10 cellular contexts compared by ENCODE assay signal in genomic region chr1:165355977-165356811, GRCh38. TPM values are rescaled to one million over a fixed set of nuclear protein-coding genes. Genes with fewer than 3 reads are reported as not detected.
DNase-seq lines count a peak whose midpoint lies in the region; ATAC-seq and TF ChIP-seq lines count a peak whose summit lies in the region.
"Had no signal": no experiment of that assay in that cellular context is flagged by ENCODE, and none has a peak within 500 bp of the region (broad histone marks: within the 10 kb centered on the region; RNA-seq: fewer than 3 reads in every experiment).

LMX1A (minus strand) TSS chr1:165356715; CDS start chr1:165355559, 1,156 bp downstream.

- ATAC-seq in sciatic nerve (peak; percentile 63), GM21390 (IDR thresholded peaks at IDR 0.05; ENCODE audit: unreplicated experiment) (no peak)
- no peak for ATAC-seq in stimulated activated naive CD8-positive, alpha-beta T cell treated with anti-CD3 and anti-CD28 coated beads, Interleukin-15, amount 100 ng/mL, for 72 hours

- H3K27ac Mint-ChIP-seq in stimulated activated naive CD8-positive, alpha-beta T cell treated with anti-CD3 and anti-CD28 coated beads, Interleukin-15, amount 100 ng/mL, for 72 hours, result no peak within 1 kb of the TSS

- H3K27me3 Mint-ChIP-seq in stimulated activated naive CD8-positive, alpha-beta T cell treated with anti-CD3 and anti-CD28 coated beads, Interleukin-15, amount 100 ng/mL, for 72 hours, result peaks cover 88% of the 10 kb centered on the region

- H3K27ac ChIP-seq in ascending aorta (no peak within 1 kb of the TSS), iPS-18a (ENCODE audit: low read length) (no peak within 1 kb of the TSS)

- intact Hi-C loops in ascending aorta (cut with DNase I) (no loop called here), sciatic nerve (cut with DNase I) (no loop called here)

- H3K4me3 ChIP-seq in ascending aorta (peak within 1 kb of the TSS; percentile 43 to 60), iPS-18a (ENCODE audit: low read length) (peak within 1 kb of the TSS; percentile 58)

- H3K9me3 Mint-ChIP-seq in stimulated activated naive CD8-positive, alpha-beta T cell treated with anti-CD3 and anti-CD28 coated beads, Interleukin-15, amount 100 ng/mL, for 72 hours, result no peaks in the 10 kb centered on the region

- H3K4me1 ChIP-seq in ascending aorta, result peaks cover 0 to 7% of the 10 kb centered on the region in 2 donors
- peaks cover 28% of the 10 kb centered on the region for H3K4me1 ChIP-seq in iPS-18a (ENCODE audit: control insufficient read depth, low read depth, low read length)

- no peak within 1 kb of the TSS for H3K4me3 Mint-ChIP-seq in stimulated activated naive CD8-positive, alpha-beta T cell treated with anti-CD3 and anti-CD28 coated beads, Interleukin-15, amount 100 ng/mL, for 72 hours

- H3K36me3 ChIP-seq in ascending aorta (no peaks in the 10 kb centered on the region), iPS-18a (ENCODE audit: control insufficient read depth, low read depth, low read length) (no peaks in the 10 kb centered on the region)

- H3K9me3 ChIP-seq in ascending aorta (no peaks in the 10 kb centered on the region), iPS-18a (ENCODE audit: control insufficient read depth, low read depth, low read length) (no peaks in the 10 kb centered on the region)

- TF ChIP-seq CTCF in ascending aorta (IDR thresholded peaks at IDR 0.05), result no peak

- DNase-seq in GM03348 (ENCODE audit: low spot score), result peak; percentile 62
- no peak for DNase-seq in ascending aorta (ENCODE audit: low spot score in 2 of 2)
- DNase-seq in sciatic nerve (ENCODE audit: low spot score), result peak; percentile 58
- DNase-seq in NK-92 (lab: John Stamatoyannopoulos, UW; ENCODE audit: unreplicated experiment), result no peak
- DNase-seq in stimulated activated naive CD8-positive, alpha-beta T cell treated with anti-CD3 and anti-CD28 coated beads, Interleukin-15, amount 100 ng/mL, for 72 hours, result no peak
- no peak for DNase-seq in NCI-H1417 treated with DMSO at 0.1 percent for 48 hours (lab: John Stamatoyannopoulos, UW)
- DNase-seq: NCI-H2171 treated with DMSO at 0.1 percent for 48 hours had no signal

- no peak within 1 kb of the TSS for H3K9ac ChIP-seq in iPS-18a (ENCODE audit: low read length)

- H3K27me3 ChIP-seq in ascending aorta, result peaks cover 11% of the 10 kb centered on the region
- H3K27me3 ChIP-seq in iPS-18a (ENCODE audit: control insufficient read depth, insufficient read depth, low read length), result peaks cover 98% of the 10 kb centered on the region

- peaks cover 26% of the 10 kb centered on the region for H3K4me1 Mint-ChIP-seq in stimulated activated naive CD8-positive, alpha-beta T cell treated with anti-CD3 and anti-CD28 coated beads, Interleukin-15, amount 100 ng/mL, for 72 hours

RNA-seq across cellular contexts. Expression of gene LMX1A, which starts in this region (rescaled TPM):
- total RNA-seq in ascending aorta, result 1.7 TPM
- 0.22 TPM for total RNA-seq in sciatic nerve
- total RNA-seq: kidney epithelial cell had no signal

Comparison
In these comparisons a context has a peak if more than half of its experiments do, and no peak if none do; other contexts are left out.
1. Peak in DNase-seq and ATAC-seq in sciatic nerve; RNA of the gene not detected or under 1 TPM.